12 cellular contexts compared by ENCODE assay signal in genomic region chr21:29640233-29640554, GRCh38.
A peak's percentile ranks its signal among the peaks of the same experiment; 100 is the strongest.
DNase-seq lines count a peak whose midpoint lies in the region; ATAC-seq, FAIRE-seq and TF ChIP-seq lines count a peak whose summit lies in the region.
"Had no signal": no experiment of that assay in that cellular context is flagged by ENCODE, and none has a peak within 500 bp of the region (broad histone marks: within the 10 kb centered on the region; RNA-seq: fewer than 3 reads in every experiment).

No MANE protein-coding gene starts in this region.

- TF ChIP-seq CTCF in HL-60 (IDR thresholded peaks at IDR 0.05; ENCODE audit: insufficient read depth, low read length): no peak
- no peak for TF ChIP-seq CTCF in neutrophil (IDR thresholded peaks at IDR 0.05)
- no peak for TF ChIP-seq CTCF in D721Med (IDR thresholded peaks at IDR 0.05; ENCODE audit: insufficient read depth, missing control alignments)

- H3K27ac ChIP-seq in HL-60 (replicated peaks): peak overlapping the region; percentile 70
- peak overlapping the region; percentile 65 for H3K27ac ChIP-seq in neutrophil

- H3K4me1 ChIP-seq in neutrophil (ENCODE audit: control insufficient read depth in 1 of 2, insufficient read depth in 1 of 2, low read depth in 1 of 2, low read length in 1 of 2): peaks cover 16 to 26% of the 10 kb centered on the region in 2 experiments

- ATAC-seq in GM19023 (IDR thresholded peaks at IDR 0.05; ENCODE audit: unreplicated experiment) (peak; percentile 60), HG02571 (IDR thresholded peaks at IDR 0.05; ENCODE audit: unreplicated experiment) (peak; percentile 48)
- ATAC-seq: activated CD4-positive, CD25-positive, alpha-beta regulatory T cell treated with anti-CD3 and anti-CD28 coated beads, Interleukin-2, amount 50 U/mL, for 24 hours had no signal

- no peak overlapping the region for H3K4me3 ChIP-seq in HL-60 (replicated peaks; ENCODE audit: insufficient read depth, low read length)
- H3K4me3 ChIP-seq in neutrophil (ENCODE audit: low read depth in 1 of 2, low read length in 1 of 2): no peak overlapping the region

- H3K36me3 ChIP-seq in neutrophil: no peaks in the 10 kb centered on the region

- DNase-seq in HL-60 (ENCODE audit: low read depth in 1 of 2, low spot score in 1 of 2) (peak; percentile 67 to 76), amniotic stem cell (lab: John Stamatoyannopoulos, UW) (no peak), MV-4-11 (lab: John Stamatoyannopoulos, UW) (no peak), D721Med (ENCODE audit: insufficient read length, low spot score) (no peak)
- DNase-seq: activated effector memory CD4-positive, alpha-beta T cell treated with anti-CD3 and anti-CD28 coated beads, Interleukin-2, amount 50 U/mL, for 16 hours; cerebellar nuclear complex; NCI-H1436 treated with DMSO at 0.1 percent for 48 hours; RPMI8226 had no signal

- no peaks in the 10 kb centered on the region for H3K9me3 ChIP-seq in neutrophil

- FAIRE-seq in D721Med (lab: Jason Lieb, UNC): no peak

- H3K27me3 ChIP-seq in HL-60 (ENCODE audit: insufficient read depth, poor library complexity, severe bottlenecking) (no peaks in the 10 kb centered on the region), neutrophil (no peaks in the 10 kb centered on the region)

Comparison
In these comparisons a context has a peak if more than half of its experiments do, and no peak if none do; other contexts are left out.
1. DNase-seq: peak in HL-60 (2 of 2); none in amniotic stem cell (single experiment), MV-4-11 (single experiment) and D721Med (single experiment).